In the genomic region with DNA sequence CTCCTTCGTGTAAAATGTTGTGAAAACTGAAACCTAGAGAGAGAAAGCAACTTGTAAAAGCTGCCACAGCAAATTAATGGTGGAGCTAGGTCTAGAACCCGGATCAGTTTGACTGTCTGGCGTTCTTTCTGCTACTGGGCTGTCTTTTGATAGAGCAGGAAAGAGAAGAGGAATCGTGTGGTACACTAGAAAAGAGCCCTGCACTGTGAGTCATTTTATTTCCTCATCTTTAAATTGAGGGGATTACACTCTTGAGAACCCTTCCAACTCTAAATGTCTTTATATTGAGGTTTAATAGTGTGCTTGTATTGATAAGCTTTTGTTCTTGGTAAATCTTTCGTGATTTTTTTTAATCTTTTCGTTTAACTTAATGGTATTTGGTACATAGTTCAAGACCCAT, we compare ENCODE assay signal across 12 cellular contexts. TPM values are rescaled to one million over a fixed set of nuclear protein-coding genes. Genes with fewer than 3 reads are reported as not detected.
DNase-seq lines count a peak whose midpoint lies in the region; ATAC-seq and TF ChIP-seq lines count a peak whose summit lies in the region.
"Had no signal": no experiment of that assay in that cellular context is flagged by ENCODE, and none has a peak within 500 bp of the region (broad histone marks: within the 10 kb centered on the region; RNA-seq: fewer than 3 reads in every experiment).

No MANE protein-coding gene starts in this region.

- peak overlapping the region; percentile 32 for H3K27ac Mint-ChIP-seq in central memory CD8-positive, alpha-beta T cell (ENCODE audit: low read depth)
- H3K27ac Mint-ChIP-seq in osteocyte (ENCODE audit: unreplicated experiment), result peak overlapping the region; percentile 82

- H3K27me3 ChIP-seq in SK-N-SH (ENCODE audit: insufficient read depth), result no peaks in the 10 kb centered on the region
- H3K27me3 ChIP-seq in OCI-LY3 (ENCODE audit: low read depth, low read length), result no peaks in the 10 kb centered on the region
- H3K27me3 ChIP-seq: suprapubic skin had no signal

- H3K9ac ChIP-seq in SK-N-SH (no peak overlapping the region), OCI-LY3 (ENCODE audit: low read length) (no peak overlapping the region)

- H3K4me3 Mint-ChIP-seq in central memory CD8-positive, alpha-beta T cell, result no peak overlapping the region
- peak overlapping the region; percentile 61 for H3K4me3 Mint-ChIP-seq in osteocyte (ENCODE audit: unreplicated experiment)

- POLR2A ChIA-PET in SK-N-SH (lab: Yijun Ruan, JAX), result no interaction called here

- H3K4me1 ChIP-seq in SK-N-SH (ENCODE audit: control insufficient read depth in 1 of 2, insufficient read depth in 2 of 2, low read depth in 1 of 2, low read length in 1 of 2) (peaks cover 0 to 3% of the 10 kb centered on the region in 2 experiments; a peak in 2 of 4 replicates), OCI-LY3 (ENCODE audit: low read length) (peaks cover 60% of the 10 kb centered on the region)

- H3K36me3 ChIP-seq in SK-N-SH (replicated peaks in 1 of 2; ENCODE audit: control insufficient read depth in 1 of 2, insufficient read depth in 2 of 2, low read length in 1 of 2) (no peaks in the 10 kb centered on the region), OCI-LY3 (replicated peaks; ENCODE audit: low read depth, low read length) (no peaks in the 10 kb centered on the region)
- H3K36me3 ChIP-seq: HAP-1, suprapubic skin had no signal

- H4K20me1 ChIP-seq in SK-N-SH (ENCODE audit: insufficient read depth) (peaks cover 69% of the 10 kb centered on the region), OCI-LY3 (ENCODE audit: insufficient read depth, low read length) (peaks cover 21% of the 10 kb centered on the region)

- no peaks in the 10 kb centered on the region for H3K27me3 Mint-ChIP-seq in central memory CD8-positive, alpha-beta T cell
- no peaks in the 10 kb centered on the region for H3K27me3 Mint-ChIP-seq in osteocyte (ENCODE audit: unreplicated experiment)

- H3K27ac ChIP-seq in SK-N-SH (ENCODE audit: low read depth in 2 of 2, low read length in 1 of 2), result peak overlapping the region in 1 of 2 experiments; percentile 28; a peak in 1 of 4 replicates
- peak overlapping the region; percentile 21 for H3K27ac ChIP-seq in OCI-LY3 (ENCODE audit: low read length)
- H3K27ac ChIP-seq: 22Rv1, suprapubic skin had no signal

- H3F3A ChIP-seq in SK-N-SH (replicated peaks; ENCODE audit: insufficient read depth), result peaks cover 10% of the 10 kb centered on the region

- no peaks in the 10 kb centered on the region for H3K9me2 ChIP-seq in SK-N-SH

- CTCF ChIA-PET in SK-N-SH (lab: Yijun Ruan, JAX), result no interaction called here

- WGBS in SK-N-SH (ENCODE audit: low lambda C conversion rate), result 38% methylated on average over 6 of the region's 6 CpGs

- peaks cover 85% of the 10 kb centered on the region for H3K79me2 ChIP-seq in SK-N-SH (ENCODE audit: insufficient read depth)
- H3K79me2 ChIP-seq in OCI-LY3 (ENCODE audit: low read length), result peaks cover 85% of the 10 kb centered on the region

- DNase-seq in SK-N-SH (no peak), osteocyte (ENCODE audit: extremely low spot score, unreplicated experiment) (no peak), A172 (ENCODE audit: low spot score) (no peak), mucosa of gallbladder (ENCODE audit: low spot score) (no peak), NCI-H2227 treated with DMSO at 0.1 percent for 48 hours (lab: John Stamatoyannopoulos, UW) (no peak)
- DNase-seq in central memory CD8-positive, alpha-beta T cell (ENCODE audit: low spot score in 2 of 2), result no peak
- DNase-seq: activated CD8-positive, alpha-beta memory T cell treated with anti-CD3 and anti-CD28 coated beads for 24 hours had no signal

- H3K4me2 ChIP-seq in SK-N-SH (no peak overlapping the region), OCI-LY3 (ENCODE audit: low read length) (peak overlapping the region; percentile 72)

- TF ChIP-seq RAD21 in SK-N-SH (IDR thresholded peaks at IDR 0.05; ENCODE audit: low read length), result no peak

- peaks cover 48% of the 10 kb centered on the region for H3K4me1 Mint-ChIP-seq in central memory CD8-positive, alpha-beta T cell
- peaks cover 62% of the 10 kb centered on the region for H3K4me1 Mint-ChIP-seq in osteocyte (ENCODE audit: unreplicated experiment)

- TF ChIP-seq EP300 in SK-N-SH (IDR thresholded peaks at IDR 0.05; ENCODE audit: borderline replicate concordance in 1 of 2, low read depth in 1 of 2, low read length in 1 of 2), result no peak

- H3K4me3 ChIP-seq in SK-N-SH (ENCODE audit: low read depth in 2 of 2, low read length in 1 of 2) (no peak overlapping the region), OCI-LY3 (ENCODE audit: low read length) (peak overlapping the region; percentile 59)
- H3K4me3 ChIP-seq: HAP-1, suprapubic skin had no signal

- H3K36me3 Mint-ChIP-seq in central memory CD8-positive, alpha-beta T cell (ENCODE audit: insufficient read depth), result peaks cover 11% of the 10 kb centered on the region
- H3K36me3 Mint-ChIP-seq in osteocyte (ENCODE audit: unreplicated experiment), result no peaks in the 10 kb centered on the region

- TF ChIP-seq CTCF in SK-N-SH (IDR thresholded peaks at IDR 0.05), result no peak
- no peak for TF ChIP-seq CTCF in OCI-LY3 (IDR thresholded peaks at IDR 0.05; ENCODE audit: low read depth, low read length)
- no peak for TF ChIP-seq CTCF in osteocyte (IDR thresholded peaks at IDR 0.05)

- ATAC-seq in SK-N-SH treated with all-trans-retinoic acid at 6 μM for 48 hours, result no peak
- no peak for ATAC-seq in central memory CD8-positive, alpha-beta T cell (replicated peaks; ENCODE audit: extremely low read depth, poor library complexity, severe bottlenecking)

- no peak overlapping the region for H2AFZ ChIP-seq in SK-N-SH (ENCODE audit: low read depth)
- H2AFZ ChIP-seq in OCI-LY3 (ENCODE audit: low read depth, low read length), result no peak overlapping the region

- no peaks in the 10 kb centered on the region for H3K9me3 Mint-ChIP-seq in central memory CD8-positive, alpha-beta T cell
- no peaks in the 10 kb centered on the region for H3K9me3 Mint-ChIP-seq in osteocyte (ENCODE audit: unreplicated experiment)

- H3K9me3 ChIP-seq in SK-N-SH, result no peaks in the 10 kb centered on the region
- no peaks in the 10 kb centered on the region for H3K9me3 ChIP-seq in OCI-LY3 (ENCODE audit: insufficient read depth, low read length)
- H3K9me3 ChIP-seq: HAP-1, suprapubic skin had no signal

TF ChIP-seq in SK-N-SH treated with all-trans-retinoic acid at 6 μM for 48 hours, 23 proteins besides CTCF, POLR2A, EP300 and RAD21:
- TF ChIP-seq PATZ1 (CRISPR knock-in tag; IDR thresholded peaks at IDR 0.05; ENCODE audit: borderline replicate concordance) (no peak), ZNF8 (CRISPR knock-in tag; IDR thresholded peaks at IDR 0.05) (peak; percentile 48; the same call in 1 of the 2 replicates)
TF ChIP-seq in SK-N-SH treated with all-trans-retinoic acid at 6 μM for 48 hours: peak in this region for 1.

TF ChIP-seq in SK-N-SH, 30 proteins besides CTCF, POLR2A, EP300 and RAD21:
- TF ChIP-seq YY1 (IDR thresholded peaks at IDR 0.05; ENCODE audit: low read depth), result no peak
- TF ChIP-seq TCF12 (IDR thresholded peaks at IDR 0.05), result no peak
- no peak for TF ChIP-seq FOSL2 (IDR thresholded peaks at IDR 0.05; ENCODE audit: borderline replicate concordance, low read depth)
- TF ChIP-seq ZBTB33 (IDR thresholded peaks at IDR 0.05; ENCODE audit: borderline replicate concordance, low read depth), result no peak
- no peak for TF ChIP-seq TEAD4 (IDR thresholded peaks at IDR 0.05; ENCODE audit: borderline replicate concordance, insufficient read depth)

RNA-seq across cellular contexts. Expression of gene WDR44, which starts 4.3 kb away (rescaled TPM):
- polyA plus RNA-seq in SK-N-SH (2012; rRNA removed), result 5.3 and 8.2 TPM in 2 replicates
- 7.7 and 9.4 TPM in 2 replicates for polyA plus RNA-seq in SK-N-SH (2012; cell fraction: cytosol; rRNA removed)
- 3.5 and 8.4 TPM in 2 replicates for polyA plus RNA-seq in SK-N-SH (2012; cell fraction: nucleus; rRNA removed)
- total RNA-seq in osteocyte (29.4 and 31.1 TPM in 2 replicates), mucosa of gallbladder (22.8 TPM)
- total RNA-seq in A172 (2014; rRNA removed; shearing (Covaris generic)), result 5.5 and 6.2 TPM in 2 replicates
